ENCODE assay signal across 8 cellular contexts in the genomic region with DNA sequence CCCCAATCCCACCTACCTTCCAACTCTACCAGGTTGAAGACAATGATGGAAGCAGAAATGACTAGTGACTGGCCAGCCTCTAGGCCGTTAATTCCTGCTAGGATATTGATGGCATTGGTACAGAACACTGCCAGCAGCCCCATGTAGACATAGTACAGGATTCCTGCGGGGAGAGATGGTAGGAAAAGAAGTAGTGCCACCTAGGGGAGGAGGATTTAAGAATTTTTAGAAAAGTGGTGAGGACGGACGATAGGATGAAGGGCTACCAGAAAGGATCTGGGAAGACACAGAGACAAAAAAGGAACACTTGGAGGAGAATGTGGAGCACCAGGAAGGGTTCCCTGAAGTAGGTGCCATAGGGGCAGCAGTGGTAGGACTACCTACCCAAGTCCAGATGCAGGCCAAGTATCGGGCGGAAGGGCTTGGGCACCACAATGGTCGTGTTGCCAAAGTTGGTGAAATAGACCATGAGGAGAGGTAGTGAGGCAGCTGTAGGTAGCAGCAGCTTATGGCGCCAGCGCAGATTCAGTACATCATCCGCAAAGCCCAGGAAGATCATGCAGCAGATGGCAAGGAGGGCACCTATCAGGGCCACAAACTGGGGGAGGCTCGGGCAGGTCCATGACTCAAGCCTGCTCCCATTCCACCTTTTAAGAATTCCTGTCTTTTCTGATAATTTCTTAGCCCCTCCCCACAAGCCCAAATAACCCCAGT. TPM values are rescaled to one million over a fixed set of nuclear protein-coding genes. Genes with fewer than 3 reads are reported as not detected.
A peak's percentile ranks its signal among the peaks of the same experiment; 100 is the strongest.
DNase-seq lines count a peak whose midpoint lies in the region; ATAC-seq, FAIRE-seq and TF ChIP-seq lines count a peak whose summit lies in the region.

No MANE protein-coding gene starts in this region.

- no peaks in the 10 kb centered on the region for H4K20me1 ChIP-seq in H9 (ENCODE audit: control insufficient read depth, insufficient read depth, insufficient read length)

- no peak for ATAC-seq in CD8-positive, alpha-beta T cell
- ATAC-seq in pancreas (no peak), GM18858 (IDR thresholded peaks at IDR 0.05; ENCODE audit: unreplicated experiment) (no peak)

- no peak overlapping the region for H2BK12ac ChIP-seq in H9 (ENCODE audit: insufficient read length, low read depth, low read length)

- peaks cover 10% of the 10 kb centered on the region for H3K36me3 ChIP-seq in CD8-positive, alpha-beta T cell (ENCODE audit: insufficient read depth, low read length)
- H3K36me3 ChIP-seq in pancreas, result peaks cover 0 to 18% (median 0%) of the 10 kb centered on the region in 3 donors

- H3T11ph ChIP-seq in H9 (ENCODE audit: low read length), result no peak overlapping the region

- intact Hi-C loops in CD8-positive, alpha-beta T cell (cut with DNase I, micrococcal nuclease), result loop anchor here in 1 of 2 experiments (1.0 kb wide), 1 partner anchor 33 kb away; a partner anchor contains a TSS
- intact Hi-C loops in pancreas (cut with DNase I), result no loop called here

- peak overlapping the region; percentile 77 for H3K27ac Mint-ChIP-seq in CD8-positive, alpha-beta T cell
- H3K27ac Mint-ChIP-seq in H9, result peak overlapping the region; percentile 11 to 100 (median 22); a peak in 3 of 7 replicates

- peak overlapping the region; percentile 81 for H3K4me3 ChIP-seq in CD8-positive, alpha-beta T cell (ENCODE audit: low read depth, low read length)
- H3K4me3 ChIP-seq in pancreas, result peak overlapping the region; percentile 67 to 86 (median 78)

- no peak for TF ChIP-seq CTCF in CD8-positive, alpha-beta T cell (IDR thresholded peaks at IDR 0.05)
- TF ChIP-seq CTCF in H9 (conservative IDR thresholded peaks at IDR 0.05) (peak; percentile 56), pancreas (IDR thresholded peaks at IDR 0.05) (no peak)

- H3K9me3 Mint-ChIP-seq in CD8-positive, alpha-beta T cell, result no peaks in the 10 kb centered on the region
- H3K9me3 Mint-ChIP-seq in H9, result no peaks in the 10 kb centered on the region; a peak in 1 of 5 replicates

- no peak overlapping the region for H2BK120ac ChIP-seq in H9 (ENCODE audit: low read depth, low read length, poor library complexity, severe bottlenecking)

- no peak overlapping the region for H2AK5ac ChIP-seq in H9 (ENCODE audit: insufficient read length, low read length)

- no peak overlapping the region for H2AFZ ChIP-seq in H9 (ENCODE audit: low read length)

- WGBS in H9 (ENCODE audit: extremely low coverage, insufficient read length, low lambda C conversion rate), result no CpG with 5 or more reads among the region's 11 CpGs
- WGBS in pancreas, 2 donors, result 24 to 25% methylated on average over 11 of the region's 11 CpGs

- H3K14ac ChIP-seq in H9 (ENCODE audit: insufficient read depth, low read length), result no peak overlapping the region; the same call in 1 of the 2 replicates

- no peak overlapping the region for H2BK20ac ChIP-seq in H9 (ENCODE audit: low read depth, low read length, poor library complexity, severe bottlenecking)

- H3K27me3 ChIP-seq in CD8-positive, alpha-beta T cell (ENCODE audit: insufficient read depth, low read length), result no peaks in the 10 kb centered on the region
- H3K27me3 ChIP-seq in H9 (ENCODE audit: insufficient read depth, low read length) (no peaks in the 10 kb centered on the region), pancreas (no peaks in the 10 kb centered on the region)

- H4K8ac ChIP-seq in H9 (replicated peaks; ENCODE audit: insufficient read length, low read depth, low read length), result no peak overlapping the region

- DNase-seq in CD8-positive, alpha-beta T cell, result no peak
- DNase-seq in H9, result no peak
- peak; percentile 32 to 39 for DNase-seq in SHP77 (lab: John Stamatoyannopoulos, UW)
- no peak for DNase-seq in epithelial cell of prostate (ENCODE audit: low read depth, low spot score)
- DNase-seq in pancreas, result peak in 1 of 6 donors; percentile 27
- no peak for DNase-seq in SK-N-DZ (ENCODE audit: low spot score)
- DNase-seq in HK-2 (ENCODE audit: unreplicated experiment), result no peak

- no peak overlapping the region for H3K18ac ChIP-seq in H9 (ENCODE audit: insufficient read length, low read depth, low read length)

- H3K4me1 Mint-ChIP-seq in CD8-positive, alpha-beta T cell (ENCODE audit: low read depth), result peaks cover 47% of the 10 kb centered on the region
- peaks cover 24 to 28% of the 10 kb centered on the region in 2 experiments for H3K4me1 Mint-ChIP-seq in H9

- FAIRE-seq in pancreas (lab: Jason Lieb, UNC), result no peak

- no peak overlapping the region for H3K56ac ChIP-seq in H9 (ENCODE audit: insufficient read length, low read depth, low read length)

- no peaks in the 10 kb centered on the region; the same call in 1 of the 2 replicates for H3K79me2 ChIP-seq in H9 (ENCODE audit: insufficient read depth, low read length)

- H3K79me1 ChIP-seq in H9 (ENCODE audit: insufficient read depth, low read depth, low read length, poor library complexity, severe bottlenecking), result no peaks in the 10 kb centered on the region

- peaks cover 16% of the 10 kb centered on the region for H3K23me2 ChIP-seq in H9 (ENCODE audit: insufficient read length, low read depth, low read length, poor library complexity, severe bottlenecking)

- H3K4me3 Mint-ChIP-seq in CD8-positive, alpha-beta T cell, result peak overlapping the region; percentile 98
- peak overlapping the region; percentile 85 to 91 for H3K4me3 Mint-ChIP-seq in H9

- peak overlapping the region; percentile 48 for H3K9ac ChIP-seq in H9 (ENCODE audit: extremely low read depth, insufficient read length, low read length)

- H3K4me1 ChIP-seq in CD8-positive, alpha-beta T cell (ENCODE audit: insufficient read depth, low read length), result peaks cover 27% of the 10 kb centered on the region
- H3K4me1 ChIP-seq in H9 (ENCODE audit: insufficient read depth, low read length) (no peaks in the 10 kb centered on the region), pancreas (peaks cover 6 to 23% (median 22%) of the 10 kb centered on the region in 3 donors)

- H3K4me2 ChIP-seq in H9 (ENCODE audit: insufficient read depth, insufficient read length, low read length), result peak overlapping the region; percentile 91

- POLR2A ChIA-PET in CD8-positive, alpha-beta T cell (lab: Charles Lee), result interaction anchor here (1.1 kb wide), 1 partner anchor 15 kb away, joined by 5 read pairs; a partner anchor contains a TSS

- CTCF ChIA-PET in CD8-positive, alpha-beta T cell (lab: Charles Lee), result interaction anchor here (0.6 kb wide), 1 partner anchor 170 kb away, joined by 3 read pairs; no protein-coding TSS in a partner anchor

- no peaks in the 10 kb centered on the region for H3K9me3 ChIP-seq in CD8-positive, alpha-beta T cell (ENCODE audit: low read length)
- H3K9me3 ChIP-seq in H9 (ENCODE audit: control insufficient read depth, low read depth, low read length), result no peaks in the 10 kb centered on the region
- H3K9me3 ChIP-seq in pancreas, result no peaks in the 10 kb centered on the region

- H4K5ac ChIP-seq in H9 (ENCODE audit: insufficient read length, low read depth, low read length), result no peak overlapping the region

- no peak overlapping the region for H3K27ac ChIP-seq in CD8-positive, alpha-beta T cell (ENCODE audit: low read depth, low read length)
- H3K27ac ChIP-seq in H9 (ENCODE audit: insufficient read length, low read depth, low read length), result no peak overlapping the region
- peak overlapping the region; percentile 95 for H3K27ac ChIP-seq in epithelial cell of prostate
- H3K27ac ChIP-seq in pancreas, result no peak overlapping the region

- no peak overlapping the region for H2BK5ac ChIP-seq in H9 (ENCODE audit: insufficient read length, low read length)

- no peak overlapping the region for H4K91ac ChIP-seq in H9 (ENCODE audit: insufficient read length, low read depth, low read length)

- H3K36me3 Mint-ChIP-seq in CD8-positive, alpha-beta T cell, result peaks cover 43% of the 10 kb centered on the region
- peaks cover 21 to 31% (median 28%) of the 10 kb centered on the region in 3 experiments; a peak in 6 of 7 replicates for H3K36me3 Mint-ChIP-seq in H9 (ENCODE audit: insufficient read depth in 1 of 3, low read depth in 3 of 3)

- H2BK15ac ChIP-seq in H9 (ENCODE audit: low read depth, low read length), result no peak overlapping the region

- H3K27me3 Mint-ChIP-seq in CD8-positive, alpha-beta T cell (ENCODE audit: low read depth), result no peaks in the 10 kb centered on the region
- peaks cover under 1% of the 10 kb centered on the region; the same call in 1 of the 2 replicates for H3K27me3 Mint-ChIP-seq in H9 (ENCODE audit: low read depth)

- no peak overlapping the region for H3K23ac ChIP-seq in H9 (ENCODE audit: insufficient read length, low read depth, low read length)

- H3K4ac ChIP-seq in H9 (ENCODE audit: low read depth, low read length), result no peak overlapping the region

RNA-seq across cellular contexts. Expression of a gene that starts 1.2 kb away (rescaled TPM):
- total RNA-seq in CD8-positive, alpha-beta T cell, result 1 to 10 TPM; 9.4 to 9.9 TPM
- total RNA-seq in H9 (2021) (43.6 and 44.5 TPM in 2 replicates), pancreas (10 to 100 TPM; 21.3 to 46.2 (median 26.1) TPM)
- 10 to 100 TPM; 30.6 to 31.9 TPM for polyA plus RNA-seq in pancreas
- 27.9 and 36.1 TPM in 2 replicates for polyA plus RNA-seq in SK-N-DZ (2014; cell fraction: cytosol; rRNA removed)
- polyA plus RNA-seq in SK-N-DZ (2014; cell fraction: nucleus; rRNA removed), result 65.7 and 103 TPM in 2 replicates

RNA-seq across cellular contexts. Expression of a gene that starts 6.7 kb away (rescaled TPM):
- total RNA-seq in CD8-positive, alpha-beta T cell, result 10 to 100 TPM; 13.4 to 15.0 TPM
- 5.5 and 5.6 TPM in 2 replicates for total RNA-seq in H9 (2021)
- total RNA-seq in pancreas, result 1 to 10 TPM; 4.9 to 9.1 (median 6.7) TPM
- 10 to 100 TPM; 11.9 to 12.3 TPM for polyA plus RNA-seq in pancreas
- 5.5 and 7.5 TPM in 2 replicates for polyA plus RNA-seq in SK-N-DZ (2014; cell fraction: cytosol; rRNA removed)
- 9.9 and 12.1 TPM in 2 replicates for polyA plus RNA-seq in SK-N-DZ (2014; cell fraction: nucleus; rRNA removed)

RNA-seq across cellular contexts. Expression of a gene that starts 15.7 kb away (rescaled TPM):
- 1 to 10 TPM; 5.4 to 6.4 TPM for total RNA-seq in CD8-positive, alpha-beta T cell
- total RNA-seq in H9 (2021) (57.2 and 57.7 TPM in 2 replicates), pancreas (10 to 100 TPM in 1 of 6 donors, 1 to 10 TPM in 5; 4.8 to 15.1 (median 8.6) TPM)
- polyA plus RNA-seq in pancreas, result 10 to 100 TPM; 18.9 TPM
- 4.3 and 8.1 TPM in 2 replicates for polyA plus RNA-seq in SK-N-DZ (2014; cell fraction: cytosol; rRNA removed)
- 27.7 and 52.4 TPM in 2 replicates for polyA plus RNA-seq in SK-N-DZ (2014; cell fraction: nucleus; rRNA removed)

RNA-seq across cellular contexts. Expression of a gene that starts 21.0 kb away (rescaled TPM):
- 10 to 100 TPM; 17.0 to 19.5 TPM for total RNA-seq in CD8-positive, alpha-beta T cell
- 42.1 and 42.4 TPM in 2 replicates for total RNA-seq in H9 (2021)
- total RNA-seq in pancreas, result 10 to 100 TPM in 3 of 6 donors, 1 to 10 TPM in 3; 8.6 to 19.3 (median 11.3) TPM
- polyA plus RNA-seq in pancreas, result 10 to 100 TPM; 16.7 to 21.3 TPM
- 13.8 and 17.9 TPM in 2 replicates for polyA plus RNA-seq in SK-N-DZ (2014; cell fraction: cytosol; rRNA removed)
- polyA plus RNA-seq in SK-N-DZ (2014; cell fraction: nucleus; rRNA removed), result 27.4 and 57.6 TPM in 2 replicates

RNA-seq across cellular contexts. Expression of a gene that starts 32.8 kb away (rescaled TPM):
- 100 to 1,000 TPM in 1 of 2 experiments, 10 to 100 TPM in 1; 91.0 to 109 TPM for total RNA-seq in CD8-positive, alpha-beta T cell
- total RNA-seq in H9 (2021), result 17.5 and 18.6 TPM in 2 replicates
- 10 to 100 TPM; 14.2 to 21.2 (median 16.0) TPM for total RNA-seq in pancreas
- polyA plus RNA-seq in pancreas, result 10 to 100 TPM; 34.2 to 47.4 TPM
- 12.2 and 14.0 TPM in 2 replicates for polyA plus RNA-seq in SK-N-DZ (2014; cell fraction: cytosol; rRNA removed)
- 17.0 and 18.6 TPM in 2 replicates for polyA plus RNA-seq in SK-N-DZ (2014; cell fraction: nucleus; rRNA removed)

Comparison
In these comparisons a context has a peak if more than half of its experiments do, and no peak if none do; other contexts are left out.
1. DNase-seq: peak in SHP77 (2 of 2); none in CD8-positive, alpha-beta T cell (0 of 7), H9 (single experiment), epithelial cell of prostate (single experiment), SK-N-DZ (single experiment) and HK-2 (single experiment).